In the genomic region with DNA sequence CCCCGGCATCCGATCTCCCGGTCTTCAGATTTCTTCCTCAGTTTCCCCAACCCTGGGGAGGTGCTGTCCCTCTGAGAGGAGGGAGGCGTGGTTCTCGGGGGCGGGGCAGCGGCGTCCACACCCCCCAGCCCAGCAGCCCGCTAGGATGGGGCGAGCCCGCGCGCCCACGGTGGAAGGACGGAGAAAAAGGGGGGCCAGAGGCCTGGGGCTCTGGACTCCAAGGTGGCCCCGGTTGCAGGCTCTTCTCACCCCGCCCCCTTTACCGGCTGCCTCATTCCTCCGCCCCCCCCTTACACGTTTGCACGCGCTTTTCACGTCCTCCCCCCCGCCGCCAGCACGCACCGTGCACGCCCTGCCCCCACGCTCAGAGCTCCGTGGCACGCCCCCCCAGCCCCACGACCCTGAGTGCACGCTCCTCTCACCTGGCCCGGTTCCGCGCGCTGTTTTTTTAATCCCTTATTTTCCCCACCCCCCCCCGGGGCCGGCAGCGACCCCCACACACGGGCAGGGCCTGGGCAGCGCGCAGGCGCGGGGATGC, we compare ENCODE assay signal across 8 cellular contexts. TPM values are rescaled to one million over a fixed set of nuclear protein-coding genes. Genes with fewer than 3 reads are reported as not detected.
DNase-seq lines count a peak whose midpoint lies in the region; ATAC-seq and TF ChIP-seq lines count a peak whose summit lies in the region.

No MANE protein-coding gene starts in this region.

- no peak for ATAC-seq in GM19351 (IDR thresholded peaks at IDR 0.05; ENCODE audit: unreplicated experiment)

- DNase-seq in DMS114 treated with DMSO at 0.1 percent for 48 hours (lab: John Stamatoyannopoulos, UW; ENCODE audit: unreplicated experiment) (peak; percentile 58), cerebellum (ENCODE audit: low spot score) (peak; percentile 80), left kidney (ENCODE audit: low read depth, low spot score) (peak; percentile 76), NCI-H187 treated with DMSO at 0.1 percent for 48 hours (lab: John Stamatoyannopoulos, UW) (no peak)
- DNase-seq in stimulated activated CD4-positive, alpha-beta T cell treated with anti-CD3 and anti-CD28 coated beads, Interleukin-2, amount 100 ng/mL, for 4 hours (ENCODE audit: low read depth), result peak; percentile 64

- H3K4me3 ChIP-seq in WI38 (ENCODE audit: low read depth, low read length), result peak overlapping the region; percentile 64

- no peak for TF ChIP-seq RAD21 in Ishikawa (IDR thresholded peaks at IDR 0.05; ENCODE audit: low read depth)

- no peak for TF ChIP-seq CTCF in WI38 (IDR thresholded peaks at IDR 0.05; ENCODE audit: low read depth, low read length)

- no peak for TF ChIP-seq EP300 in Ishikawa (IDR thresholded peaks at IDR 0.05; ENCODE audit: borderline replicate concordance)

TF ChIP-seq in Ishikawa, 13 proteins besides CTCF, POLR2A, EP300 and RAD21:
- 0 out of 2 replicates have a peak, but pooled peaks have one; percentile 27 for TF ChIP-seq TAF1 (IDR thresholded peaks at IDR 0.05; ENCODE audit: low read depth)
- no peak for TF ChIP-seq NFIC (IDR thresholded peaks at IDR 0.05)
- no peak for TF ChIP-seq YY1 (IDR thresholded peaks at IDR 0.05; ENCODE audit: low read depth)
- TF ChIP-seq, protein P1, sequence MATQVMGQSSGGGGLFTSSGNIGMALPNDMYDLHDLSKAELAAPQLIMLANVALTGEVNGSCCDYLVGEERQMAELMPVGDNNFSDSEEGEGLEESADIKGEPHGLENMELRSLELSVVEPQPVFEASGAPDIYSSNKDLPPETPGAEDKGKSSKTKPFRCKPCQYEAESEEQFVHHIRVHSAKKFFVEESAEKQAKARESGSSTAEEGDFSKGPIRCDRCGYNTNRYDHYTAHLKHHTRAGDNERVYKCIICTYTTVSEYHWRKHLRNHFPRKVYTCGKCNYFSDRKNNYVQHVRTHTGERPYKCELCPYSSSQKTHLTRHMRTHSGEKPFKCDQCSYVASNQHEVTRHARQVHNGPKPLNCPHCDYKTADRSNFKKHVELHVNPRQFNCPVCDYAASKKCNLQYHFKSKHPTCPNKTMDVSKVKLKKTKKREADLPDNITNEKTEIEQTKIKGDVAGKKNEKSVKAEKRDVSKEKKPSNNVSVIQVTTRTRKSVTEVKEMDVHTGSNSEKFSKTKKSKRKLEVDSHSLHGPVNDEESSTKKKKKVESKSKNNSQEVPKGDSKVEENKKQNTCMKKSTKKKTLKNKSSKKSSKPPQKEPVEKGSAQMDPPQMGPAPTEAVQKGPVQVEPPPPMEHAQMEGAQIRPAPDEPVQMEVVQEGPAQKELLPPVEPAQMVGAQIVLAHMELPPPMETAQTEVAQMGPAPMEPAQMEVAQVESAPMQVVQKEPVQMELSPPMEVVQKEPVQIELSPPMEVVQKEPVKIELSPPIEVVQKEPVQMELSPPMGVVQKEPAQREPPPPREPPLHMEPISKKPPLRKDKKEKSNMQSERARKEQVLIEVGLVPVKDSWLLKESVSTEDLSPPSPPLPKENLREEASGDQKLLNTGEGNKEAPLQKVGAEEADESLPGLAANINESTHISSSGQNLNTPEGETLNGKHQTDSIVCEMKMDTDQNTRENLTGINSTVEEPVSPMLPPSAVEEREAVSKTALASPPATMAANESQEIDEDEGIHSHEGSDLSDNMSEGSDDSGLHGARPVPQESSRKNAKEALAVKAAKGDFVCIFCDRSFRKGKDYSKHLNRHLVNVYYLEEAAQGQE (IDR thresholded peaks at IDR 0.05; ENCODE audit: low read depth), result no peak
- TF ChIP-seq, protein P2, sequence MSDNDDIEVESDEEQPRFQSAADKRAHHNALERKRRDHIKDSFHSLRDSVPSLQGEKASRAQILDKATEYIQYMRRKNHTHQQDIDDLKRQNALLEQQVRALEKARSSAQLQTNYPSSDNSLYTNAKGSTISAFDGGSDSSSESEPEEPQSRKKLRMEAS (IDR thresholded peaks at IDR 0.05), result no peak; the same call in 1 of the 2 replicates
- 0 out of 2 replicates have a peak, but pooled peaks have one; percentile 39 for TF ChIP-seq ZBTB7A (IDR thresholded peaks at IDR 0.05; ENCODE audit: low read depth)
TF ChIP-seq in Ishikawa: peak in this region for 2.

RNA-seq across cellular contexts. Expression of a gene that starts 0.4 kb away (rescaled TPM):
- 22.2 TPM for total RNA-seq in cerebellum

RNA-seq across cellular contexts. Expression of a gene that starts 4.0 kb away (rescaled TPM):
- total RNA-seq in cerebellum, result 65.1 TPM

RNA-seq across cellular contexts. Expression of a gene that starts 22.7 kb away (rescaled TPM):
- total RNA-seq in cerebellum, result not detected

RNA-seq across cellular contexts. Expression of a gene that starts 26.0 kb away (rescaled TPM):
- 4.1 TPM for total RNA-seq in cerebellum

RNA-seq across cellular contexts. Expression of a gene that starts 38.9 kb away (rescaled TPM):
- 11.7 TPM for total RNA-seq in cerebellum
